ENCODE assay signal across 18 cellular contexts in the genomic region with DNA sequence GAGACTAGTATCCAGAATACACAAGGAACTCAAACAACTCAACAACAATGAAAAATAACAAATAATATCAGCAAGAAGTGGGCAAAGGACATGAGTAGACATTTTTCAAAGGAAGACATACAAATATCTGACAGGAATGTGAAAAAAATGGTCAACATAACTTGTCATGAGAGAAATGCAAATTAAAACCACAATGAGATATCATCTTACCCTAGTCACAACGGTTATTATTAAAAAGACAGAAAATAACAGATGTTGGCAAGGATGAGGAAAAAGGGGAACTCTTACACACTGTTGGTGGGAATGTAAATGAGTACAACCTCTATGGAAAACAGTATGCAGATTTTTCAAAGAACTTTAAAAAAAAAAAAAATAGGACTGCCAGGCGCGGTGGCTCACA. TPM values are rescaled to one million over a fixed set of nuclear protein-coding genes. Genes with fewer than 3 reads are reported as not detected.
DNase-seq lines count a peak whose midpoint lies in the region; TF ChIP-seq lines count a peak whose summit lies in the region.
"Had no signal": no experiment of that assay in that cellular context is flagged by ENCODE, and none has a peak within 500 bp of the region (broad histone marks: within the 10 kb centered on the region; RNA-seq: fewer than 3 reads in every experiment).

No MANE protein-coding gene starts in this region.

- no peak for TF ChIP-seq POLR2A in esophagus muscularis mucosa (IDR thresholded peaks at IDR 0.05; ENCODE audit: low read depth)

- no peaks in the 10 kb centered on the region for H3K27me3 ChIP-seq in esophagus muscularis mucosa
- H3K27me3 ChIP-seq: tibial artery had no signal

- in situ Hi-C loops in KBM-7 (cut with MboI; ENCODE audit: low pct_unique_long_range_greater_than_20kb, low sequenced_read_pairs), result no loop called here

- WGBS in esophagus muscularis mucosa, result 65% methylated on average over 3 of the region's 3 CpGs

- TF ChIP-seq CTCF in OCI-LY7 (conservative IDR thresholded peaks at IDR 0.05; ENCODE audit: low read length) (no peak), esophagus muscularis mucosa (IDR thresholded peaks at IDR 0.05) (no peak)

- TF ChIP-seq EP300 in esophagus muscularis mucosa (IDR thresholded peaks at IDR 0.05), result no peak

- H3K9me3 ChIP-seq in OCI-LY7 (ENCODE audit: low read length), result no peaks in the 10 kb centered on the region
- no peaks in the 10 kb centered on the region for H3K9me3 ChIP-seq in esophagus muscularis mucosa
- H3K9me3 ChIP-seq: tibial artery had no signal

- no peak overlapping the region for H3K4me2 ChIP-seq in OCI-LY7 (ENCODE audit: low read length)

- H3K4me3 ChIP-seq in OCI-LY7 (ENCODE audit: low read depth, low read length, poor library complexity, severe bottlenecking) (no peak overlapping the region), esophagus muscularis mucosa (no peak overlapping the region)
- H3K4me3 ChIP-seq: tibial artery had no signal

- no peaks in the 10 kb centered on the region for H3K36me3 ChIP-seq in OCI-LY7 (ENCODE audit: insufficient read depth, low read length)
- peaks cover 0 to 59% (median 0%) of the 10 kb centered on the region in 4 donors for H3K36me3 ChIP-seq in esophagus muscularis mucosa
- H3K36me3 ChIP-seq: tibial artery had no signal

- H4K20me1 ChIP-seq in OCI-LY7 (ENCODE audit: insufficient read depth, low read length), result no peaks in the 10 kb centered on the region

- H3K4me1 ChIP-seq in OCI-LY7 (ENCODE audit: insufficient read depth, low read length, poor library complexity, severe bottlenecking) (no peaks in the 10 kb centered on the region), esophagus muscularis mucosa (no peaks in the 10 kb centered on the region)
- H3K4me1 ChIP-seq: parathyroid adenoma, tibial artery had no signal

- H2AFZ ChIP-seq in OCI-LY7 (ENCODE audit: low read length), result no peak overlapping the region
- H2AFZ ChIP-seq: parathyroid adenoma had no signal

- no TSS peak for BruUV-seq in OCI-LY7 (replicated peaks; lab: Mats Ljungman, UMichigan)

- no peaks in the 10 kb centered on the region for H3K79me2 ChIP-seq in OCI-LY7 (ENCODE audit: insufficient read depth, low read depth, low read length)
- H3K79me2 ChIP-seq: parathyroid adenoma had no signal

- H3K9me2 ChIP-seq in OCI-LY7 (ENCODE audit: insufficient read depth, low read length), result no peaks in the 10 kb centered on the region

- CTCF ChIA-PET in OCI-LY7 (lab: Charles Lee; ENCODE audit: unreplicated experiment), result no interaction called here

- intact Hi-C loops in OCI-LY7 (cut with micrococcal nuclease; ENCODE audit: unreplicated experiment), result no loop called here
- intact Hi-C loops in esophagus muscularis mucosa (cut with DNase I), result no loop called here

- DNase-seq in KBM-7 (peak; percentile 70), OCI-LY7 (ENCODE audit: low spot score) (peak; percentile 6), dedifferentiated amniotic fluid mesenchymal stem cell (ENCODE audit: extremely low spot score) (peak; percentile 16), esophagus muscularis mucosa (ENCODE audit: extremely low spot score) (no peak), middle frontal gyrus (ENCODE audit: extremely low spot score, low spot score) (no peak), NCI-H2227 treated with DMSO at 0.1 percent for 48 hours (lab: John Stamatoyannopoulos, UW) (no peak)
- no peak for DNase-seq in NK-92 treated with Interleukin-12 subunit alpha and Interleukin-12 subunit beta, amount 100 ng/mL, for 24 hours (lab: John Stamatoyannopoulos, UW)
- DNase-seq: activated T-cell treated with anti-CD3 and anti-CD28 coated beads, Interleukin-2, amount 50 U/mL, for 48 hours; Calu3; cerebellar nuclear complex; effector CD8-positive, alpha-beta T cell; NCI-H1436 treated with DMSO at 0.1 percent for 48 hours; stimulated activated CD4-positive, alpha-beta T cell treated with anti-CD3 and anti-CD28 coated beads, Interleukin-1b, Interleukin-23, amount 100 ng/mL, for 48 hours; stimulated activated naive CD4-positive, alpha-beta T cell treated with Interleukin-2 at 50 U/mL for 16 hours; T1000 had no signal

- POLR2A ChIA-PET in OCI-LY7 (lab: Charles Lee), result no interaction called here

- H3K27ac ChIP-seq in OCI-LY7 (ENCODE audit: low read depth, low read length, poor library complexity, severe bottlenecking) (no peak overlapping the region), esophagus muscularis mucosa (replicated peaks in 1 of 4) (no peak overlapping the region)
- H3K27ac ChIP-seq: parathyroid adenoma, tibial artery had no signal

RNA-seq across cellular contexts. Expression of gene VWF, which starts 20.4 kb away (rescaled TPM):
- not detected in 2 replicates for total RNA-seq in OCI-LY7 (2014; rRNA removed; shearing (Covaris generic))
- total RNA-seq in OCI-LY7 (2022) (0.32 and 0.35 TPM in 2 replicates), esophagus muscularis mucosa (100 to 1,000 TPM; 163 to 367 (median 253) TPM)
- total RNA-seq: Calu3; natural killer cell treated with Interleukin-12 subunit alpha and Interleukin-12 subunit beta and Interleukin-15 and Interleukin-18, amount 100 ng/mL, for 72 hours had no signal

Comparison
In these comparisons a context has a peak if more than half of its experiments do, and no peak if none do; other contexts are left out.
1. DNase-seq: peak in KBM-7 (single experiment), OCI-LY7 (single experiment) and dedifferentiated amniotic fluid mesenchymal stem cell (single experiment); none in esophagus muscularis mucosa (single experiment), middle frontal gyrus (single experiment), NCI-H2227 treated with DMSO at 0.1 percent for 48 hours (single experiment) and NK-92 treated with Interleukin-12 subunit alpha and Interleukin-12 subunit beta, amount 100 ng/mL, for 24 hours (single experiment).
2. RNA of gene VWF, which starts 20.4 kb away (total RNA-seq): 163 to 367 TPM in esophagus muscularis mucosa; 0.32 to 0.35 TPM in OCI-LY7; every median in the first group is over 100 times any median in the second.